Comparison of ENCODE assay signal across 20 cellular contexts in the genomic region with DNA sequence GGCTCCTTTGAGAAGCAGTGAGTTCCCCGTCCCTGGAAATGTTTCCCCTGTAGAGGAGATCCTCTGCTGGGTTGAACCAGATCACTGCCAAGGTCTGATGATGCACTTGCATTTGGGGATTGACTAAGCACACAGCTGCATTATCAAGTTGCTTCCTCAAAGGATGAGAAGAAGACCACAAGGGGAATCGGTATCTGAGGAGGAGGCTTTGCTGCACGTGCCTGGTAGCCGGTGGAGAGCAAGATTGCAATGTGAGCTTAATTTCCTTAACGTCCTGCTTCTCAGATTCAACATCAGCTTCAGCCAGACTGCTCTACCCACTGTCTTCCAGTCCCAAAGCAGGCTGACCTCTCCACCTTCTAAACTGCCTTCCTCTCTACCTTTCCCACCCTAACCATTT.
"Had no signal": no experiment of that assay in that cellular context is flagged by ENCODE, and none has a peak within 500 bp of the region (broad histone marks: within the 10 kb centered on the region; RNA-seq: fewer than 3 reads in every experiment).

No MANE protein-coding gene starts in this region.

- ATAC-seq: activated CD8-positive, alpha-beta T cell treated with anti-CD3 and anti-CD28 coated beads, Interleukin-2, amount 10 ng/mL, durations not matched to agents 7 days and 5 days; left ventricle myocardium superior; naive thymus-derived CD8-positive, alpha-beta T cell had no signal

- H3K36me3 Mint-ChIP-seq: mesothelial cell of epicardium; naive thymus-derived CD8-positive, alpha-beta T cell had no signal

- H3K4me3 Mint-ChIP-seq: activated CD4-positive, alpha-beta T cell treated with anti-CD3 and anti-CD28 coated beads, Interleukin-2, amount 10 ng/mL, durations not matched to agents 7 days and 5 days; activated CD8-positive, alpha-beta T cell treated with anti-CD3 and anti-CD28 coated beads, Interleukin-2, amount 10 ng/mL, durations not matched to agents 7 days and 5 days; activated naive CD4-positive, alpha-beta T cell treated with anti-CD3 and anti-CD28 coated beads for 36 hours; mesothelial cell of epicardium; naive thymus-derived CD8-positive, alpha-beta T cell had no signal

- DNase-seq: activated CD4-positive, alpha-beta T cell treated with anti-CD3 and anti-CD28 coated beads, Interleukin-2, amount 10 ng/mL, durations not matched to agents 7 days and 5 days; activated CD8-positive, alpha-beta T cell treated with anti-CD3 and anti-CD28 coated beads, Interleukin-2, amount 10 ng/mL, durations not matched to agents 7 days and 5 days; activated effector memory CD4-positive, alpha-beta T cell treated with Interleukin-2 at 50 U/mL for 16 hours; activated T-cell treated with anti-CD3 and anti-CD28 coated beads, Interleukin-2, amount 50 U/mL, for 1 hour; cortex of kidney; head of caudate nucleus; hypothalamus; left ventricle myocardium superior; mammary epithelial cell; naive thymus-derived CD8-positive, alpha-beta T cell; ovary; stimulated activated CD4-positive, alpha-beta T cell treated with anti-CD3 and anti-CD28 coated beads, Interleukin-2, amount 100 ng/mL, for 48 hours; stimulated activated CD8-positive, alpha-beta memory T cell treated with anti-CD3 and anti-CD28 coated beads, Interleukin-4, amount 100 ng/mL, for 48 hours; stimulated activated naive CD4-positive, alpha-beta T cell; T-helper 9 cell; testis; trophoblast cell; uterus had no signal

- H3K9me3 Mint-ChIP-seq: activated CD4-positive, alpha-beta T cell treated with anti-CD3 and anti-CD28 coated beads, Interleukin-2, amount 10 ng/mL, durations not matched to agents 7 days and 5 days; activated naive CD4-positive, alpha-beta T cell treated with anti-CD3 and anti-CD28 coated beads for 36 hours; mesothelial cell of epicardium; naive thymus-derived CD8-positive, alpha-beta T cell had no signal

- H3K4me1 Mint-ChIP-seq: naive thymus-derived CD8-positive, alpha-beta T cell had no signal

- H3K27ac Mint-ChIP-seq: activated CD4-positive, alpha-beta T cell treated with anti-CD3 and anti-CD28 coated beads, Interleukin-2, amount 10 ng/mL, durations not matched to agents 7 days and 5 days; activated CD8-positive, alpha-beta T cell treated with anti-CD3 and anti-CD28 coated beads, Interleukin-2, amount 10 ng/mL, durations not matched to agents 7 days and 5 days; activated naive CD4-positive, alpha-beta T cell treated with anti-CD3 and anti-CD28 coated beads for 36 hours; mesothelial cell of epicardium; naive thymus-derived CD8-positive, alpha-beta T cell had no signal
